Comparison of ENCODE assay signal across 27 cellular contexts in genomic region chr20:60035486-60035885, GRCh38.
DNase-seq lines count a peak whose midpoint lies in the region; ATAC-seq and TF ChIP-seq lines count a peak whose summit lies in the region.
"Had no signal": no experiment of that assay in that cellular context is flagged by ENCODE, and none has a peak within 500 bp of the region (broad histone marks: within the 10 kb centered on the region; RNA-seq: fewer than 3 reads in every experiment).

No MANE protein-coding gene starts in this region.

- H3K4me3 ChIP-seq in SJCRH30 (no peak overlapping the region), gastrocnemius medialis (no peak overlapping the region), transverse colon (no peak overlapping the region)

- intact Hi-C loops in gastrocnemius medialis (cut with DNase I; ENCODE audit: low total_unique reads): no loop called here
- intact Hi-C loops in transverse colon (cut with DNase I; ENCODE audit: low total_unique reads): no loop called here

- peaks cover 10% of the 10 kb centered on the region; the same call in 1 of the 2 replicates for H3K4me1 ChIP-seq in SJCRH30
- peaks cover 27 to 33% of the 10 kb centered on the region in 2 donors for H3K4me1 ChIP-seq in gastrocnemius medialis
- H3K4me1 ChIP-seq in transverse colon: no peaks in the 10 kb centered on the region
- H3K4me1 ChIP-seq: BE2C had no signal

- H3K27ac Mint-ChIP-seq in activated naive CD8-positive, alpha-beta T cell treated with anti-CD3 and anti-CD28 coated beads, Interleukin-2, amount 50 U/mL, for 24 hours: peak overlapping the region; percentile 11
- H3K27ac Mint-ChIP-seq in activated naive CD8-positive, alpha-beta T cell treated with anti-CD3 and anti-CD28 coated beads for 36 hours: no peak overlapping the region
- H3K27ac Mint-ChIP-seq: IgD-negative memory B cell had no signal

- in situ Hi-C loops in KBM-7 (cut with MboI; ENCODE audit: low pct_unique_long_range_greater_than_20kb, low sequenced_read_pairs) (no loop called here), gastrocnemius medialis (cut with MboI; ENCODE audit: low sequenced_read_pairs in 4 of 4) (no loop called here), transverse colon (cut with MboI; ENCODE audit: low pct_ligation_motif_present in 1 of 4, low pct_unique_long_range_greater_than_20kb in 1 of 4, low sequenced_read_pairs in 3 of 4) (loop anchor here in 1 of 4 donors (10.0 kb wide), 1 partner anchor 81 kb away; the partner anchor contains the start of gene CDH26)

- TF ChIP-seq EP300 in transverse colon (IDR thresholded peaks at IDR 0.05; ENCODE audit: low read depth): no peak

- no peak for TF ChIP-seq CTCF in gastrocnemius medialis (IDR thresholded peaks at IDR 0.05 in 4 of 5, conservative IDR thresholded peaks at IDR 0.05 in 1 of 5)
- no peak for TF ChIP-seq CTCF in transverse colon (IDR thresholded peaks at IDR 0.05)

- H3K36me3 ChIP-seq in SJCRH30 (no peaks in the 10 kb centered on the region), gastrocnemius medialis (no peaks in the 10 kb centered on the region), transverse colon (no peaks in the 10 kb centered on the region)
- H3K36me3 ChIP-seq: BE2C had no signal

- WGBS in transverse colon (ENCODE audit: low coverage in 1 of 2), 2 donors: 67 to 74% methylated on average over 4 to 6 of the region's 6 CpGs

- no peaks in the 10 kb centered on the region; the same call in 1 of the 2 replicates for H3K27me3 ChIP-seq in SJCRH30
- H3K27me3 ChIP-seq in gastrocnemius medialis: no peaks in the 10 kb centered on the region
- H3K27me3 ChIP-seq in transverse colon: peaks cover 1% of the 10 kb centered on the region
- H3K27me3 ChIP-seq: BE2C had no signal

- TF ChIP-seq POLR2A in gastrocnemius medialis (IDR thresholded peaks at IDR 0.05) (no peak), transverse colon (IDR thresholded peaks at IDR 0.05) (no peak)

- H3K9me3 ChIP-seq in SJCRH30 (replicated peaks) (peaks cover 4% of the 10 kb centered on the region; the same call in 1 of the 2 replicates), gastrocnemius medialis (no peaks in the 10 kb centered on the region), transverse colon (no peaks in the 10 kb centered on the region)
- H3K9me3 ChIP-seq: BE2C, SK-N-SH had no signal

- H3K4me1 Mint-ChIP-seq in activated naive CD8-positive, alpha-beta T cell treated with anti-CD3 and anti-CD28 coated beads, Interleukin-2, amount 50 U/mL, for 24 hours: no peaks in the 10 kb centered on the region
- H3K4me1 Mint-ChIP-seq in activated naive CD8-positive, alpha-beta T cell treated with anti-CD3 and anti-CD28 coated beads for 36 hours: no peaks in the 10 kb centered on the region
- H3K4me1 Mint-ChIP-seq: CD8-positive, alpha-beta memory T cell; IgD-negative memory B cell had no signal

- peaks cover 2% of the 10 kb centered on the region for H3K36me3 Mint-ChIP-seq in activated naive CD8-positive, alpha-beta T cell treated with anti-CD3 and anti-CD28 coated beads, Interleukin-2, amount 50 U/mL, for 24 hours (ENCODE audit: low read depth)
- H3K36me3 Mint-ChIP-seq in activated naive CD8-positive, alpha-beta T cell treated with anti-CD3 and anti-CD28 coated beads for 36 hours: peaks cover 2% of the 10 kb centered on the region

- no peak overlapping the region for H3K4me3 Mint-ChIP-seq in activated naive CD8-positive, alpha-beta T cell treated with anti-CD3 and anti-CD28 coated beads, Interleukin-2, amount 50 U/mL, for 24 hours
- no peak overlapping the region for H3K4me3 Mint-ChIP-seq in activated naive CD8-positive, alpha-beta T cell treated with anti-CD3 and anti-CD28 coated beads for 36 hours
- H3K4me3 Mint-ChIP-seq: CD14-positive monocyte; CD8-positive, alpha-beta memory T cell; IgD-negative memory B cell had no signal

- H3K9me3 Mint-ChIP-seq in activated naive CD8-positive, alpha-beta T cell treated with anti-CD3 and anti-CD28 coated beads, Interleukin-2, amount 50 U/mL, for 24 hours: no peaks in the 10 kb centered on the region
- H3K9me3 Mint-ChIP-seq in activated naive CD8-positive, alpha-beta T cell treated with anti-CD3 and anti-CD28 coated beads for 36 hours: no peaks in the 10 kb centered on the region

- peaks cover 3% of the 10 kb centered on the region for H3K27me3 Mint-ChIP-seq in activated naive CD8-positive, alpha-beta T cell treated with anti-CD3 and anti-CD28 coated beads, Interleukin-2, amount 50 U/mL, for 24 hours
- H3K27me3 Mint-ChIP-seq in activated naive CD8-positive, alpha-beta T cell treated with anti-CD3 and anti-CD28 coated beads for 36 hours: peaks cover 4% of the 10 kb centered on the region

- no peak for ATAC-seq in activated naive CD8-positive, alpha-beta T cell treated with anti-CD3 and anti-CD28 coated beads, Interleukin-2, amount 50 U/mL, for 24 hours
- no peak for ATAC-seq in gastrocnemius medialis
- ATAC-seq: HCT116 had no signal

- DNase-seq in activated naive CD8-positive, alpha-beta T cell treated with anti-CD3 and anti-CD28 coated beads, Interleukin-2, amount 50 U/mL, for 24 hours: no peak
- no peak for DNase-seq in activated naive CD8-positive, alpha-beta T cell treated with anti-CD3 and anti-CD28 coated beads for 36 hours
- DNase-seq in KBM-7: peak; percentile 26
- DNase-seq in SJCRH30: peak; percentile 40 to 58
- no peak for DNase-seq in gastrocnemius medialis
- no peak for DNase-seq in transverse colon
- no peak for DNase-seq in COLO668 (lab: John Stamatoyannopoulos, UW; ENCODE audit: unreplicated experiment)
- DNase-seq: 8988T; ACHN; BE2C; Calu3; CD8-positive, alpha-beta memory T cell; DMS79 treated with DMSO at 0.1 percent for 48 hours; GF-D8; NCI-H1694; NCI-H2029 treated with DMSO at 0.1 percent for 48 hours; NCI-H446 treated with DMSO at 0.1 percent for 48 hours; NCI-H526; NCI-H82; NK-92 treated with Interleukin-12 subunit alpha and Interleukin-12 subunit beta, amount 100 ng/mL, for 24 hours; RPMI8226; SHP77 treated with DMSO at 0.1 percent for 48 hours; SK-N-SH had no signal

- no peak overlapping the region for H3K27ac ChIP-seq in SJCRH30
- peak overlapping the region; percentile 72 to 93 (median 88) for H3K27ac ChIP-seq in gastrocnemius medialis
- no peak overlapping the region for H3K27ac ChIP-seq in transverse colon
- H3K27ac ChIP-seq: HL-60 had no signal

Comparison
In these comparisons a context has a peak if more than half of its experiments do, and no peak if none do; other contexts are left out.
1. DNase-seq: peak in KBM-7 (single experiment) and SJCRH30 (2 of 2); none in activated naive CD8-positive, alpha-beta T cell treated with anti-CD3 and anti-CD28 coated beads, Interleukin-2, amount 50 U/mL, for 24 hours (single experiment), activated naive CD8-positive, alpha-beta T cell treated with anti-CD3 and anti-CD28 coated beads for 36 hours (single experiment), gastrocnemius medialis (0 of 2), transverse colon (single experiment) and COLO668 (single experiment).
2. H3K27ac ChIP-seq: peak in gastrocnemius medialis (4 of 4); none in SJCRH30 (single experiment) and transverse colon (0 of 4).